23 cellular contexts compared by ENCODE assay signal in the genomic region with DNA sequence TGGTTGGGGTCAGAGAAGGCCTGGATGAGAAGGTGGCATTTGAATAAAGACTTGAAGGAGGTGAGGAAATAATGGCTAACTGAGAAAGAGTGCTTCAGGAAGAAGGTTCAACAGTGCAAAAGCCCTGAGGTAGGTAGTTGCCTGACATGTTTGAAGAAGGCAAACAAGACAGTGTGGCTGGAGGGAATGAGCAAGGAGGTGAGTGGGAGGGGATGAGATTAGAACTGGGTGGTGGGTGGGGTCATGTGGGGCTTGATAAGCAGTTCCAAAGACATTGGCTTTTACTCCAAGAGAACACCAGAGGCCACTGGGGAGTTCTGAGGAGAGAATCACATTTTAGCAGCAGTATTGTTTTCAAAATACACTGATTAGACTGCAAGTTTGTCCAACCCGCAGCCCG. TPM values are rescaled to one million over a fixed set of nuclear protein-coding genes. Genes with fewer than 3 reads are reported as not detected.
"Had no signal": no experiment of that assay in that cellular context is flagged by ENCODE, and none has a peak within 500 bp of the region (broad histone marks: within the 10 kb centered on the region; RNA-seq: fewer than 3 reads in every experiment).

No MANE protein-coding gene starts in this region.

- ATAC-seq: activated T-cell treated with anti-CD3 and anti-CD28 coated beads, Interleukin-2, amount 50 U/mL, for 72 hours; naive thymus-derived CD4-positive, alpha-beta T cell; stimulated activated memory B cell treated with anti-CD40 and anti-IgM and Interleukin-4, amounts not matched to agents 10 μg/mL and 1 μg/mL and 100 μg/mL, for 72 hours; stimulated activated naive CD8-positive, alpha-beta T cell treated with anti-CD3 and anti-CD28 coated beads, Interleukin-15, amount 100 ng/mL, for 72 hours had no signal

- H3K36me3 Mint-ChIP-seq: activated naive CD4-positive, alpha-beta T cell treated with anti-CD3 and anti-CD28 coated beads, Interleukin-2, amount 50 U/mL, for 72 hours; immature natural killer cell; stimulated activated memory B cell treated with anti-CD40 and anti-IgM and Interleukin-4, amounts not matched to agents 10 μg/mL and 1 μg/mL and 100 μg/mL, for 72 hours had no signal

- H3K9me3 Mint-ChIP-seq: central memory CD8-positive, alpha-beta T cell; dendritic cell treated with granulocyte-macrophage colony-stimulating factor and Interleukin-4, amounts not matched to agents 40 ng/mL and 50 ng/mL, for 4 days had no signal

- H3K27me3 Mint-ChIP-seq: central memory CD8-positive, alpha-beta T cell; dendritic cell treated with granulocyte-macrophage colony-stimulating factor and Interleukin-4, amounts not matched to agents 40 ng/mL and 50 ng/mL, for 4 days had no signal

- H3K27ac Mint-ChIP-seq: activated naive CD4-positive, alpha-beta T cell treated with anti-CD3 and anti-CD28 coated beads, Interleukin-2, amount 50 U/mL, for 72 hours; activated T-cell treated with anti-CD3 and anti-CD28 coated beads, Interleukin-2, amount 50 U/mL, for 72 hours; dendritic cell treated with granulocyte-macrophage colony-stimulating factor and Interleukin-4, amounts not matched to agents 40 ng/mL and 50 ng/mL, for 4 days; immature natural killer cell; naive thymus-derived CD4-positive, alpha-beta T cell; stimulated activated memory B cell treated with anti-CD40 and anti-IgM and Interleukin-4, amounts not matched to agents 10 μg/mL and 1 μg/mL and 100 μg/mL, for 72 hours; stimulated activated naive CD8-positive, alpha-beta T cell treated with anti-CD3 and anti-CD28 coated beads, Interleukin-15, amount 100 ng/mL, for 72 hours had no signal

- H3K36me3 ChIP-seq: gastrocnemius medialis, right atrium auricular region, thyroid gland, upper lobe of left lung had no signal

- H3K4me3 ChIP-seq: right atrium auricular region, thyroid gland had no signal

- H3K27me3 ChIP-seq: gastrocnemius medialis, right atrium auricular region, thyroid gland, upper lobe of left lung had no signal

- H3K27ac ChIP-seq: parathyroid adenoma, right atrium auricular region, thyroid gland, upper lobe of left lung had no signal

- H3K4me1 Mint-ChIP-seq: central memory CD8-positive, alpha-beta T cell; immature natural killer cell; stimulated activated memory B cell treated with anti-CD40 and anti-IgM and Interleukin-4, amounts not matched to agents 10 μg/mL and 1 μg/mL and 100 μg/mL, for 72 hours; stimulated activated naive CD8-positive, alpha-beta T cell treated with anti-CD3 and anti-CD28 coated beads, Interleukin-15, amount 100 ng/mL, for 72 hours had no signal

- DNase-seq: activated CD4-positive, alpha-beta T cell treated with anti-CD3 and anti-CD28 coated beads for 4 hours; activated CD4-positive, alpha-beta T cell treated with anti-CD3 and anti-CD28 coated beads, Interleukin-2, amount 50 U/mL, for 4 hours; activated naive CD4-positive, alpha-beta T cell; activated T-cell treated with anti-CD3 and anti-CD28 coated beads for 4 hours; activated T-cell treated with anti-CD3 and anti-CD28 coated beads, Interleukin-2, amount 50 U/mL, for 72 hours; immature natural killer cell; kidney; naive thymus-derived CD4-positive, alpha-beta T cell; stimulated activated CD4-positive, alpha-beta T cell treated with anti-CD3 and anti-CD28 coated beads, Interleukin-1b, Interleukin-23, amount 100 ng/mL, for 48 hours; stimulated activated CD4-positive, alpha-beta T cell treated with anti-CD3 and anti-CD28 coated beads, Interleukin-4, amount 100 ng/mL, for 4 hours; stimulated activated CD8-positive, alpha-beta memory T cell treated with anti-CD3 and anti-CD28 coated beads, Interleukin-4, amount 100 ng/mL, for 48 hours; stimulated activated naive CD8-positive, alpha-beta T cell treated with anti-CD3 and anti-CD28 coated beads, Interleukin-15, amount 100 ng/mL, for 72 hours; thyroid gland; upper lobe of left lung had no signal

- H3K4me1 ChIP-seq: parathyroid adenoma, right atrium auricular region had no signal

- H3K9me3 ChIP-seq: gastrocnemius medialis, right atrium auricular region, thyroid gland, upper lobe of left lung had no signal

- H3K4me3 Mint-ChIP-seq: activated T-cell treated with anti-CD3 and anti-CD28 coated beads, Interleukin-2, amount 50 U/mL, for 72 hours; central memory CD8-positive, alpha-beta T cell; dendritic cell treated with granulocyte-macrophage colony-stimulating factor and Interleukin-4, amounts not matched to agents 40 ng/mL and 50 ng/mL, for 4 days; naive thymus-derived CD4-positive, alpha-beta T cell; stimulated activated memory B cell treated with anti-CD40 and anti-IgM and Interleukin-4, amounts not matched to agents 10 μg/mL and 1 μg/mL and 100 μg/mL, for 72 hours; stimulated activated naive CD8-positive, alpha-beta T cell treated with anti-CD3 and anti-CD28 coated beads, Interleukin-15, amount 100 ng/mL, for 72 hours had no signal

RNA-seq across cellular contexts. Expression of a gene that starts 50.5 kb away (rescaled TPM):
- total RNA-seq: activated naive CD4-positive, alpha-beta T cell treated with anti-CD3 and anti-CD28 coated beads, Interleukin-2, amount 50 U/mL, for 72 hours; activated T-cell treated with anti-CD3 and anti-CD28 coated beads, Interleukin-2, amount 50 U/mL, for 72 hours; naive thymus-derived CD4-positive, alpha-beta T cell; T-helper 2 cell treated with Interferon-gamma antibody and Interleukin-4, amounts not matched to agents 100 ng/mL and 5 ng/mL, for 36 hours had no signal
- polyA plus RNA-seq: immature natural killer cell; naive thymus-derived CD4-positive, alpha-beta T cell; neural cell had no signal
